8 cellular contexts compared by ENCODE assay signal in genomic region chr6:53347250-53347920, GRCh38. TPM values are rescaled to one million over a fixed set of nuclear protein-coding genes. Genes with fewer than 3 reads are reported as not detected.
A peak's percentile ranks its signal among the peaks of the same experiment; 100 is the strongest.
DNase-seq lines count a peak whose midpoint lies in the region; ATAC-seq, FAIRE-seq and TF ChIP-seq lines count a peak whose summit lies in the region.

No MANE protein-coding gene starts in this region.

- 1% methylated on average over 23 of the region's 23 CpGs for WGBS in lung, 2 donors

- H3K4me1 ChIP-seq in A673 (ENCODE audit: insufficient read depth, low read length, poor library complexity, severe bottlenecking) = peaks cover 25% of the 10 kb centered on the region
- peaks cover 12 to 19% of the 10 kb centered on the region in 2 donors for H3K4me1 ChIP-seq in lung (ENCODE audit: control insufficient read depth in 2 of 2, insufficient read depth in 2 of 2, low read length in 2 of 2)
- peaks cover 0 to 34% (median 16%) of the 10 kb centered on the region in 4 donors for H3K4me1 ChIP-seq in tibial artery

- peak; percentile 16 for DNase-seq in A673 (ENCODE audit: low spot score)
- no peak for DNase-seq in GM12892 (ENCODE audit: insufficient read length)
- peak; percentile 9 for DNase-seq in RCC 7860 (ENCODE audit: low spot score)
- peak in 16 of 61 donors; percentile 27 to 75 (median 56) for DNase-seq in caudate nucleus (lab: John Stamatoyannopoulos, UW)
- DNase-seq in lung (ENCODE audit: low spot score) = no peak
- no peak for DNase-seq in tibial artery

- no peaks in the 10 kb centered on the region for H3K9me3 ChIP-seq in A673 (ENCODE audit: low read depth, low read length, poor library complexity, severe bottlenecking)
- no peaks in the 10 kb centered on the region for H3K9me3 ChIP-seq in lung (ENCODE audit: control insufficient read depth in 2 of 2, insufficient read depth in 1 of 2, low read length in 1 of 2)
- no peaks in the 10 kb centered on the region for H3K9me3 ChIP-seq in tibial artery

- H3K36me3 ChIP-seq in A673 (ENCODE audit: insufficient read depth, low read length, poor library complexity, severe bottlenecking) (peaks cover 4% of the 10 kb centered on the region), lung (ENCODE audit: control insufficient read depth in 2 of 2, insufficient read depth in 2 of 2, low read length in 2 of 2) (no peaks in the 10 kb centered on the region), tibial artery (no peaks in the 10 kb centered on the region)

- CTCF ChIA-PET in A673 (lab: Charles Lee) = no interaction called here

- no peak for TF ChIP-seq POLR2A in GM12892 (IDR thresholded peaks at IDR 0.05; ENCODE audit: low read depth, low read length)

- H3K27ac ChIP-seq in A673 (ENCODE audit: low read depth, low read length, poor library complexity, severe bottlenecking) = peak overlapping the region; percentile 93
- H3K27ac ChIP-seq in caudate nucleus (ENCODE audit: low read depth, low read length) = peak overlapping the region; percentile 96
- H3K27ac ChIP-seq in lung (ENCODE audit: low read depth in 1 of 2, low read length in 1 of 2) = peak overlapping the region; percentile 97 to 99
- peak overlapping the region; percentile 96 to 100 for H3K27ac ChIP-seq in tibial artery

- ATAC-seq in HG03097 (IDR thresholded peaks at IDR 0.05; ENCODE audit: low FRiP score, unreplicated experiment) = peak; percentile 28
- peak; percentile 1 for ATAC-seq in lung (ENCODE audit: insufficient read depth, low FRiP score)
- no peak for ATAC-seq in HG03442 (IDR thresholded peaks at IDR 0.05; ENCODE audit: unreplicated experiment)

- intact Hi-C loops in A673 (cut with micrococcal nuclease; ENCODE audit: unreplicated experiment) (no loop called here), tibial artery (cut with DNase I; ENCODE audit: low total_unique reads) (no loop called here)

- BruUV-seq in A673 (replicated peaks; lab: Mats Ljungman, UMichigan) = TSS peak; percentile 49

- H3K4me3 ChIP-seq in A673 (ENCODE audit: low read depth, low read length, poor library complexity, severe bottlenecking) (peak overlapping the region; percentile 92), lung (peak overlapping the region; percentile 95), tibial artery (peak overlapping the region; percentile 94 to 100)

- no peak for TF ChIP-seq CTCF in A673 (conservative IDR thresholded peaks at IDR 0.05; ENCODE audit: low read depth, low read length)
- TF ChIP-seq CTCF in lung (IDR thresholded peaks at IDR 0.05; ENCODE audit: control extremely low read depth, extremely low read depth) = no peak
- no peak for TF ChIP-seq CTCF in tibial artery (IDR thresholded peaks at IDR 0.05)

- H3K27me3 ChIP-seq in A673 (replicated peaks; ENCODE audit: insufficient read depth, low read depth, low read length, poor library complexity) (no peaks in the 10 kb centered on the region), lung (ENCODE audit: control insufficient read depth, insufficient read depth) (no peaks in the 10 kb centered on the region), tibial artery (no peaks in the 10 kb centered on the region)

- FAIRE-seq in GM12892 (lab: Jason Lieb, UNC) (peak; percentile 27), RCC 7860 (lab: Jason Lieb, UNC) (no peak)

- POLR2A ChIA-PET in A673 (lab: Charles Lee; ENCODE audit: low non-redundant PET) = interaction anchor here (0.6 kb wide), 1 partner anchor 425 kb away, joined by 3 read pairs; no protein-coding TSS in a partner anchor

RNA-seq across cellular contexts. Expression of gene ELOVL5, which starts 1.4 kb away (rescaled TPM):
- 98.5 and 99.2 TPM in 2 replicates for total RNA-seq in A673 (2021)
- 89.3 TPM for polyA plus RNA-seq in GM12892 (2012; ENCODE audit: missing spikeins)
- total RNA-seq in lung = 10 to 100 TPM; 91.0 to 95.6 TPM
- polyA plus RNA-seq in lung = 10 to 100 TPM; 37.7 to 88.9 TPM

Comparison
In these comparisons a context has a peak if more than half of its experiments do, and no peak if none do; other contexts are left out.
1. DNase-seq: peak in A673 (single experiment) and RCC 7860 (single experiment); none in GM12892 (single experiment), lung (single experiment) and tibial artery (0 of 2).
2. Peak in every context shown above with its lines, with median percentiles within 50 percentile points of each other: H3K27ac ChIP-seq and H3K4me3 ChIP-seq.